ENCODE assay signal across 8 cellular contexts in genomic region chr11:9138612-9139579, GRCh38. TPM values are rescaled to one million over a fixed set of nuclear protein-coding genes. Genes with fewer than 3 reads are reported as not detected.
A peak's percentile ranks its signal among the peaks of the same experiment; 100 is the strongest.
DNase-seq lines count a peak whose midpoint lies in the region; ATAC-seq and TF ChIP-seq lines count a peak whose summit lies in the region.

No MANE protein-coding gene starts in this region.

- peaks cover 15 to 59% (median 28%) of the 10 kb centered on the region in 4 donors for H3K36me3 ChIP-seq in sigmoid colon

- 40 to 61% methylated on average over 18 of the region's 18 CpGs for WGBS in sigmoid colon, 2 donors

- ATAC-seq in SK-N-SH treated with all-trans-retinoic acid at 6 μM for 48 hours = peak; percentile 69
- no peak for ATAC-seq in GM21423 (IDR thresholded peaks at IDR 0.05; ENCODE audit: unreplicated experiment)
- ATAC-seq in GM18867 (IDR thresholded peaks at IDR 0.05; ENCODE audit: unreplicated experiment) = no peak

- intact Hi-C loops in sigmoid colon (cut with DNase I) = loop anchor here (5.0 kb wide), 1 partner anchor 172 kb away; no protein-coding TSS in a partner anchor

- in situ Hi-C loops in ACHN (cut with HindIII; ENCODE audit: low pct_ligation_motif_present, low pct_unique_long_range_greater_than_20kb, low sequenced_read_pairs) = loop anchor here (25.0 kb wide), 1 partner anchor 127 kb away; the partner anchor contains the start of gene NRIP3

- H3K27me3 ChIP-seq in sigmoid colon = no peaks in the 10 kb centered on the region

- peak overlapping the region in 3 of 4 donors; percentile 45 to 54 (median 54) for H3K27ac ChIP-seq in sigmoid colon

- peak; percentile 78 for DNase-seq in ACHN
- DNase-seq in HT1080 (ENCODE audit: low read depth) = peak; percentile 94
- DNase-seq in epithelial cell of esophagus (ENCODE audit: low read depth) = peak; percentile 98
- DNase-seq in sigmoid colon = no peak
- no peak for DNase-seq in hippocampal formation (lab: John Stamatoyannopoulos, UW)

- TF ChIP-seq POLR2A in sigmoid colon (IDR thresholded peaks at IDR 0.05) = no peak

- no peak for TF ChIP-seq CTCF in epithelial cell of esophagus (IDR thresholded peaks at IDR 0.05; ENCODE audit: insufficient read depth, low read depth, low read length, missing control alignments)
- no peak for TF ChIP-seq CTCF in sigmoid colon (IDR thresholded peaks at IDR 0.05)

- peaks cover 0 to 6% (median 1%) of the 10 kb centered on the region in 4 donors for H3K4me1 ChIP-seq in sigmoid colon

- no peak for TF ChIP-seq EP300 in sigmoid colon (IDR thresholded peaks at IDR 0.05)

- no peaks in the 10 kb centered on the region for H3K9me3 ChIP-seq in sigmoid colon

- H3K4me3 ChIP-seq in epithelial cell of esophagus (ENCODE audit: low read length) (no peak overlapping the region), sigmoid colon (no peak overlapping the region)

TF ChIP-seq in SK-N-SH treated with all-trans-retinoic acid at 6 μM for 48 hours, 23 proteins besides CTCF, POLR2A, EP300 and RAD21:
- TF ChIP-seq GLIS3 (CRISPR knock-in tag; IDR thresholded peaks at IDR 0.05) (no peak), TSHZ2 (CRISPR knock-in tag; IDR thresholded peaks at IDR 0.05) (no peak), OSR1 (CRISPR knock-in tag; IDR thresholded peaks at IDR 0.05) (no peak), ESRRG (CRISPR knock-in tag; IDR thresholded peaks at IDR 0.05) (no peak), POU6F1 (CRISPR knock-in tag; IDR thresholded peaks at IDR 0.05; ENCODE audit: borderline replicate concordance, low read depth) (no peak), CSDC2 (CRISPR knock-in tag; IDR thresholded peaks at IDR 0.05) (no peak), RARB (CRISPR knock-in tag; IDR thresholded peaks at IDR 0.05) (no peak), BACH2 (CRISPR knock-in tag; IDR thresholded peaks at IDR 0.05; ENCODE audit: borderline replicate concordance) (no peak), ZNF70 (CRISPR knock-in tag; IDR thresholded peaks at IDR 0.05) (no peak), ARNTL (CRISPR knock-in tag; IDR thresholded peaks at IDR 0.05; ENCODE audit: borderline replicate concordance, low read depth) (no peak), ZFP3 (CRISPR knock-in tag; IDR thresholded peaks at IDR 0.05) (no peak), ZNF565 (CRISPR knock-in tag; conservative IDR thresholded peaks at IDR 0.05; ENCODE audit: low read depth) (no peak), SNAI2 (CRISPR knock-in tag; IDR thresholded peaks at IDR 0.05) (no peak), ZFP30 (CRISPR knock-in tag; IDR thresholded peaks at IDR 0.05) (no peak)
- TF ChIP-seq, protein P1, sequence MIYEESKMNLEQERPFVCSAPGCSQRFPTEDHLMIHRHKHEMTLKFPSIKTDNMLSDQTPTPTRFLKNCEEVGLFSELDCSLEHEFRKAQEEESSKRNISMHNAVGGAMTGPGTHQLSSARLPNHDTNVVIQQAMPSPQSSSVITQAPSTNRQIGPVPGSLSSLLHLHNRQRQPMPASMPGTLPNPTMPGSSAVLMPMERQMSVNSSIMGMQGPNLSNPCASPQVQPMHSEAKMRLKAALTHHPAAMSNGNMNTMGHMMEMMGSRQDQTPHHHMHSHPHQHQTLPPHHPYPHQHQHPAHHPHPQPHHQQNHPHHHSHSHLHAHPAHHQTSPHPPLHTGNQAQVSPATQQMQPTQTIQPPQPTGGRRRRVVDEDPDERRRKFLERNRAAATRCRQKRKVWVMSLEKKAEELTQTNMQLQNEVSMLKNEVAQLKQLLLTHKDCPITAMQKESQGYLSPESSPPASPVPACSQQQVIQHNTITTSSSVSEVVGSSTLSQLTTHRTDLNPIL (CRISPR knock-in tag; IDR thresholded peaks at IDR 0.05; ENCODE audit: low read depth) = no peak

RNA-seq across cellular contexts. Expression of gene SCUBE2, which starts 47.5 kb away (rescaled TPM):
- 0.71 and 1.5 TPM in 2 replicates for total RNA-seq in HT1080 (2014; rRNA removed; shearing (Covaris generic))
- 0.15 and 0.75 TPM in 2 replicates for polyA plus RNA-seq in HT1080 (2015; cell fraction: cytosol; rRNA removed)
- 0.31 and 0.57 TPM in 2 replicates for polyA plus RNA-seq in HT1080 (2015; cell fraction: nucleus; rRNA removed)
- total RNA-seq in sigmoid colon = 10 to 100 TPM in 3 of 4 donors, 1 to 10 TPM in 1; 7.5 to 22.9 (median 14.2) TPM
- 1 to 10 TPM; 2.3 to 6.0 (median 3.4) TPM for polyA plus RNA-seq in sigmoid colon

Comparison
In these comparisons a context has a peak if more than half of its experiments do, and no peak if none do; other contexts are left out.
1. DNase-seq: peak in ACHN (single experiment), HT1080 (single experiment) and epithelial cell of esophagus (single experiment); none in sigmoid colon (single experiment) and hippocampal formation (0 of 2).